In genomic region chr4:143869925-143870324, GRCh38 we compare ENCODE assay signal across 3 cellular contexts. TPM values are rescaled to one million over a fixed set of nuclear protein-coding genes. Genes with fewer than 3 reads are reported as not detected.
"Had no signal": no experiment of that assay in that cellular context is flagged by ENCODE, and none has a peak within 500 bp of the region (broad histone marks: within the 10 kb centered on the region; RNA-seq: fewer than 3 reads in every experiment).

No MANE protein-coding gene starts in this region.

RNA-seq across cellular contexts. Expression of gene GYPE, which starts 35.4 kb away (rescaled TPM):
- total RNA-seq: LHCN-M2, M059J, MCF 10A had no signal
